Comparison of ENCODE assay signal across 26 cellular contexts in genomic region chrX:37967714-37968113, GRCh38. TPM values are rescaled to one million over a fixed set of nuclear protein-coding genes. Genes with fewer than 3 reads are reported as not detected.
A peak's percentile ranks its signal among the peaks of the same experiment; 100 is the strongest.
DNase-seq lines count a peak whose midpoint lies in the region; ATAC-seq, FAIRE-seq and TF ChIP-seq lines count a peak whose summit lies in the region.
"Had no signal": no experiment of that assay in that cellular context is flagged by ENCODE, and none has a peak within 500 bp of the region (broad histone marks: within the 10 kb centered on the region; RNA-seq: fewer than 3 reads in every experiment).

No MANE protein-coding gene starts in this region.

- no peaks in the 10 kb centered on the region for H3K27me3 ChIP-seq in HepG2 (ENCODE audit: control insufficient read depth in 1 of 2, insufficient read depth in 2 of 2, low read length in 2 of 2)
- H3K27me3 ChIP-seq in right lobe of liver, result peaks cover 0 to 4% of the 10 kb centered on the region in 2 donors
- no peaks in the 10 kb centered on the region for H3K27me3 ChIP-seq in astrocyte (ENCODE audit: insufficient read depth, low read length)
- H3K27me3 ChIP-seq: BE2C, BLaER1 had no signal

- H3K79me2 ChIP-seq in HepG2 (ENCODE audit: insufficient read depth, low read length) (no peaks in the 10 kb centered on the region), astrocyte (ENCODE audit: insufficient read depth, low read length) (no peaks in the 10 kb centered on the region)

- H3K27me3 Mint-ChIP-seq in astrocyte (ENCODE audit: low read depth, unreplicated experiment), result no peaks in the 10 kb centered on the region
- H3K27me3 Mint-ChIP-seq: CD4-positive, alpha-beta memory T cell had no signal

- in situ Hi-C loops in HepG2 (cut with HindIII; ENCODE audit: extremely low pct_ligation_motif_present, low pct_unique_long_range_greater_than_20kb), result no loop called here

- H3K9me3 ChIP-seq in HepG2 (ENCODE audit: low read length) (no peaks in the 10 kb centered on the region), right lobe of liver (no peaks in the 10 kb centered on the region), astrocyte (ENCODE audit: insufficient read depth, low read depth, low read length) (no peaks in the 10 kb centered on the region)
- H3K9me3 ChIP-seq: BE2C, BLaER1 had no signal

- H3K36me3 ChIP-seq in HepG2 (replicated peaks in 1 of 2; ENCODE audit: control insufficient read depth in 1 of 2, insufficient read depth in 2 of 2, low read length in 2 of 2) (no peaks in the 10 kb centered on the region), right lobe of liver (no peaks in the 10 kb centered on the region), astrocyte (ENCODE audit: insufficient read depth, low read length) (no peaks in the 10 kb centered on the region)
- H3K36me3 ChIP-seq: BE2C, BLaER1 had no signal

- peak; percentile 15 for FAIRE-seq in HepG2 (lab: Jason Lieb, UNC)
- FAIRE-seq in astrocyte (lab: Jason Lieb, UNC), result peak; percentile 97
- FAIRE-seq: GM12878, GM12892, GM18507 had no signal

- DNase-seq in HepG2 (ENCODE audit: low spot score) (no peak), right lobe of liver (no peak), astrocyte (ENCODE audit: low read depth) (no peak), NCI-H187 (lab: John Stamatoyannopoulos, UW) (no peak)
- no peak for DNase-seq in stimulated activated CD4-positive, alpha-beta T cell treated with anti-CD3 and anti-CD28 coated beads, Interleukin-1b, Interleukin-23, amount 100 ng/mL, for 48 hours
- DNase-seq: ACHN; BE2C; C1 segment of cervical spinal cord; CD4-positive, alpha-beta memory T cell; CD4-positive, CD25-positive, alpha-beta regulatory T cell; CD8-positive, alpha-beta memory T cell; COR-L47; DMS 273 treated with DMSO at 0.1 percent for 48 hours; DMS153; DMS53; DMS79; DND-41; EL; GDM1 had no signal

- H3K9me3 Mint-ChIP-seq in astrocyte (ENCODE audit: unreplicated experiment), result no peaks in the 10 kb centered on the region

- no peak overlapping the region for H2AFZ ChIP-seq in HepG2 (ENCODE audit: low read length)
- no peak overlapping the region for H2AFZ ChIP-seq in astrocyte (ENCODE audit: low read depth, low read length)

- no peak for TF ChIP-seq EP300 in HepG2 (IDR thresholded peaks at IDR 0.05; ENCODE audit: low read depth in 2 of 2, low read length in 2 of 2)
- no peak for TF ChIP-seq EP300 in HepG2 (CRISPR knock-in tag; IDR thresholded peaks at IDR 0.05; ENCODE audit: borderline replicate concordance)

- H3K4me2 ChIP-seq in HepG2 (ENCODE audit: low read depth, low read length) (no peak overlapping the region), astrocyte (ENCODE audit: low read length) (no peak overlapping the region)
- H3K4me2 ChIP-seq: BLaER1 had no signal

- no peak overlapping the region for H3K4me3 Mint-ChIP-seq in astrocyte (ENCODE audit: unreplicated experiment)
- H3K4me3 Mint-ChIP-seq: CD14-positive monocyte; CD4-positive, alpha-beta memory T cell; CD8-positive, alpha-beta memory T cell had no signal

- no TSS peak for BruUV-seq in HepG2 (replicated peaks; lab: Mats Ljungman, UMichigan)

- no peaks in the 10 kb centered on the region for H3K4me1 ChIP-seq in HepG2 (ENCODE audit: insufficient read depth, low read length)
- H3K4me1 ChIP-seq in right lobe of liver, result no peaks in the 10 kb centered on the region
- no peaks in the 10 kb centered on the region for H3K4me1 ChIP-seq in astrocyte (ENCODE audit: insufficient read depth, low read length)
- H3K4me1 ChIP-seq: BE2C, BLaER1 had no signal

- H3K27ac ChIP-seq in HepG2 (ENCODE audit: extremely low read length, insufficient read depth, low read length) (no peak overlapping the region), right lobe of liver (no peak overlapping the region), astrocyte (ENCODE audit: low read depth, low read length) (no peak overlapping the region)
- H3K27ac ChIP-seq: 22Rv1, BLaER1 had no signal

- POLR2A ChIA-PET in HepG2 (lab: Yijun Ruan, JAX), result no interaction called here

- CTCF ChIA-PET in HepG2 (lab: Yijun Ruan, JAX; ENCODE audit: low intra/inter-chr PET ratio, low total read pairs), result no interaction called here

- H4K20me1 ChIP-seq in HepG2 (ENCODE audit: insufficient read depth, low read length) (no peaks in the 10 kb centered on the region), astrocyte (ENCODE audit: insufficient read depth, low read length) (no peaks in the 10 kb centered on the region)
- H4K20me1 ChIP-seq: BLaER1 had no signal

- H3K9ac ChIP-seq in HepG2 (ENCODE audit: insufficient read depth, low read depth, low read length) (no peak overlapping the region), astrocyte (ENCODE audit: low read length) (no peak overlapping the region)
- H3K9ac ChIP-seq: BLaER1 had no signal

- intact Hi-C loops in HepG2 (cut with micrococcal nuclease; ENCODE audit: unreplicated experiment) (no loop called here), right lobe of liver (cut with DNase I) (no loop called here)

- ATAC-seq in HepG2 (no peak), right lobe of liver (no peak)
- ATAC-seq: GM12878 had no signal

- no peak for TF ChIP-seq RAD21 in HepG2 (CRISPR knock-in tag; IDR thresholded peaks at IDR 0.05)

- H3K4me3 ChIP-seq in HepG2 (replicated peaks in 1 of 3; ENCODE audit: insufficient read depth in 1 of 3, low read depth in 2 of 3, low read length in 3 of 3) (no peak overlapping the region), right lobe of liver (no peak overlapping the region), astrocyte (ENCODE audit: insufficient read depth, low read depth, low read length) (no peak overlapping the region)
- H3K4me3 ChIP-seq: BLaER1, GM12878 had no signal

- no peaks in the 10 kb centered on the region for H3K36me3 Mint-ChIP-seq in astrocyte (ENCODE audit: low read depth, unreplicated experiment)
- H3K36me3 Mint-ChIP-seq: CD14-positive monocyte; CD4-positive, alpha-beta memory T cell; CD4-positive, CD25-positive, alpha-beta regulatory T cell; CD8-positive, alpha-beta memory T cell had no signal

- no peak for TF ChIP-seq POLR2A in HepG2 (IDR thresholded peaks at IDR 0.05; ENCODE audit: insufficient read depth in 1 of 2, low read depth in 2 of 2, low read length in 2 of 2)
- TF ChIP-seq POLR2A in right lobe of liver (IDR thresholded peaks at IDR 0.05), result no peak

- H3K27ac Mint-ChIP-seq in astrocyte (ENCODE audit: unreplicated experiment), result no peak overlapping the region
- H3K27ac Mint-ChIP-seq: CD14-positive monocyte; CD4-positive, alpha-beta memory T cell; CD8-positive, alpha-beta memory T cell had no signal

- TF ChIP-seq CTCF in HepG2 (CRISPR knock-in tag; IDR thresholded peaks at IDR 0.05) (no peak), right lobe of liver (IDR thresholded peaks at IDR 0.05) (no peak), astrocyte (IDR thresholded peaks at IDR 0.05; ENCODE audit: insufficient read depth, low read depth, low read length) (no peak)

- H3K4me1 Mint-ChIP-seq in astrocyte (ENCODE audit: low read depth, unreplicated experiment), result no peaks in the 10 kb centered on the region
- H3K4me1 Mint-ChIP-seq: CD14-positive monocyte; CD4-positive, alpha-beta memory T cell; CD4-positive, CD25-positive, alpha-beta regulatory T cell; CD8-positive, alpha-beta memory T cell had no signal

- 100% methylated on average over 2 of the region's 2 CpGs for WGBS in HepG2 (ENCODE audit: low lambda C conversion rate)
- WGBS in right lobe of liver (ENCODE audit: insufficient coverage, low coverage, low lambda C conversion rate, missing lambda C conversion rate), result 60% methylated on average over 2 of the region's 2 CpGs

TF ChIP-seq in HepG2, 621 proteins besides CTCF, POLR2A, EP300 and RAD21:
- TF ChIP-seq ZNF326 (CRISPR knock-in tag; IDR thresholded peaks at IDR 0.05; ENCODE audit: borderline replicate concordance) (no peak), ZNF160 (CRISPR knock-in tag; IDR thresholded peaks at IDR 0.05) (peak; percentile 90)

RNA-seq across cellular contexts. Expression of gene SYTL5, which starts 38.6 kb away (rescaled TPM):
- not detected in 2 replicates for total RNA-seq in HepG2 (2016; rRNA removed; fragmentation: Illumina TruSeq; extraction: Trizol)
- not detected in 2 replicates for total RNA-seq in HepG2 (2016; cell fraction: cytosol; rRNA removed; fragmentation: Illumina TruSeq; extraction: Trizol; ENCODE audit: low read depth)
- not detected in 2 replicates for total RNA-seq in HepG2 (2016; cell fraction: insoluble cytoplasmic fraction; rRNA removed; fragmentation: Illumina TruSeq; extraction: Trizol)
- not detected in 2 replicates for total RNA-seq in HepG2 (2016; cell fraction: membrane; rRNA removed; fragmentation: Illumina TruSeq; extraction: Trizol)
- not detected in 2 replicates for total RNA-seq in HepG2 (2016; cell fraction: nucleus; rRNA removed; fragmentation: Illumina TruSeq; extraction: Trizol)
- polyA plus RNA-seq in HepG2 (2011; rRNA removed), result 0.01 TPM in 1 of 2 replicates, not detected in the other
- polyA plus RNA-seq in HepG2 (2011; cell fraction: cytosol; rRNA removed), result not detected in 2 replicates
- polyA plus RNA-seq in HepG2 (2011; cell fraction: nucleus; rRNA removed), result not detected in 2 replicates
- polyA plus RNA-seq in HepG2 (2012), result not detected in 2 replicates
- not detected in 2 replicates for polyA plus RNA-seq in HepG2 (2016; cell fraction: cytosol; fragmentation: Illumina TruSeq; extraction: Trizol; ENCODE audit: low read depth)
- not detected in 2 replicates for polyA plus RNA-seq in HepG2 (2016; cell fraction: insoluble cytoplasmic fraction; fragmentation: Illumina TruSeq; extraction: Trizol; ENCODE audit: low read depth)
- polyA plus RNA-seq in HepG2 (2016; cell fraction: membrane; fragmentation: Illumina TruSeq; extraction: Trizol; ENCODE audit: low read depth), result not detected in 2 replicates
- not detected in 2 replicates for polyA plus RNA-seq in HepG2 (2016; cell fraction: nucleus; fragmentation: Illumina TruSeq; extraction: Trizol; ENCODE audit: insufficient read depth, low read depth)
- 0.07 TPM in 1 of 2 replicates, not detected in the other for polyA minus RNA-seq in HepG2 (2011; rRNA and poly(A)+ RNA removed; ENCODE audit: low replicate concordance)
- not detected in 2 replicates for polyA minus RNA-seq in HepG2 (2011; cell fraction: cytosol; rRNA and poly(A)+ RNA removed)
- not detected in 2 replicates for polyA minus RNA-seq in HepG2 (2011; cell fraction: nucleus; rRNA and poly(A)+ RNA removed)
- 1 to 10 TPM; 1.1 to 2.9 (median 2.4) TPM for total RNA-seq in right lobe of liver
- total RNA-seq in astrocyte, result 8.4 TPM in 2 replicates
- total RNA-seq: CD4-positive, alpha-beta memory T cell; CD4-positive, CD25-positive, alpha-beta regulatory T cell; CD8-positive, alpha-beta memory T cell; G401 had no signal
- polyA plus RNA-seq: CD14-positive monocyte; CD4-positive, alpha-beta memory T cell; CD4-positive, CD25-positive, alpha-beta regulatory T cell; CD8-positive, alpha-beta memory T cell had no signal
